In genomic region chr1:210647406-210648333, GRCh38 we compare ENCODE assay signal across 13 cellular contexts.
DNase-seq lines count a peak whose midpoint lies in the region; ATAC-seq and TF ChIP-seq lines count a peak whose summit lies in the region.
"Had no signal": no experiment of that assay in that cellular context is flagged by ENCODE, and none has a peak within 500 bp of the region (broad histone marks: within the 10 kb centered on the region; RNA-seq: fewer than 3 reads in every experiment).

No MANE protein-coding gene starts in this region.

- peak; percentile 39 for DNase-seq in BE2C
- peak; percentile 26 for DNase-seq in HS-5 (ENCODE audit: low read depth)
- peak; percentile 61 for DNase-seq in SW480 (ENCODE audit: low spot score)
- peak; percentile 45 for DNase-seq in mesenchymal stem cell
- DNase-seq in activated T-cell treated with anti-CD3 and anti-CD28 coated beads, Interleukin-2, amount 50 U/mL, for 1 hour = no peak
- DNase-seq: activated naive CD4-positive, alpha-beta T cell treated with anti-CD3 and anti-CD28 coated beads, Interleukin-2, amount 10 ng/mL, durations not matched to agents 7 days and 5 days; dorsolateral prefrontal cortex; glutamatergic neuron; MV-4-11 had no signal

- H3K36me3 ChIP-seq in BE2C (no peaks in the 10 kb centered on the region), mesenchymal stem cell (ENCODE audit: control insufficient read depth in 1 of 2, insufficient read depth in 2 of 2, low read depth in 1 of 2, low read length in 2 of 2) (no peaks in the 10 kb centered on the region)
- H3K36me3 ChIP-seq: neutrophil had no signal

- peak overlapping the region; percentile 67 to 75 for H2BK12ac ChIP-seq in mesenchymal stem cell (ENCODE audit: low read length in 2 of 2)

- peak overlapping the region; percentile 84 for H4K8ac ChIP-seq in mesenchymal stem cell (ENCODE audit: low read length)

- no peak overlapping the region for H3K4me2 ChIP-seq in mesenchymal stem cell (ENCODE audit: low read length, poor library complexity, severe bottlenecking)

- H2BK15ac ChIP-seq in mesenchymal stem cell (ENCODE audit: low read depth, poor library complexity, severe bottlenecking) = peak overlapping the region; percentile 95

- H3K9ac ChIP-seq in mesenchymal stem cell (ENCODE audit: low read length) = no peak overlapping the region

- TF ChIP-seq CTCF in BE2C (IDR thresholded peaks at IDR 0.05; ENCODE audit: low read depth, low read length) = no peak

- H4K91ac ChIP-seq in mesenchymal stem cell (ENCODE audit: low read length) = peak overlapping the region; percentile 89

- H3K4me3 ChIP-seq in BE2C (ENCODE audit: low read depth, low read length) (no peak overlapping the region), mesenchymal stem cell (ENCODE audit: insufficient read depth in 1 of 2, low read depth in 1 of 2, low read length in 2 of 2) (no peak overlapping the region)
- H3K4me3 ChIP-seq: dorsolateral prefrontal cortex had no signal

- WGBS in mesenchymal stem cell = 90% methylated on average over 5 of the region's 6 CpGs

- peak overlapping the region; percentile 25 to 71 for H3K4ac ChIP-seq in mesenchymal stem cell (ENCODE audit: low read depth in 1 of 2, low read length in 2 of 2)

- peak overlapping the region in 1 of 2 experiments; percentile 18 for H3K23ac ChIP-seq in mesenchymal stem cell (ENCODE audit: low read length in 2 of 2)

- no peak overlapping the region for H2AFZ ChIP-seq in mesenchymal stem cell (ENCODE audit: low read depth, low read length)

- H2AK5ac ChIP-seq in mesenchymal stem cell (ENCODE audit: low read length, severe bottlenecking) = no peak overlapping the region

- H3K79me1 ChIP-seq in mesenchymal stem cell (replicated peaks; ENCODE audit: low read length, poor library complexity, severe bottlenecking) = peaks cover 2% of the 10 kb centered on the region

- H3K18ac ChIP-seq in mesenchymal stem cell (ENCODE audit: low read depth in 1 of 2, low read length in 2 of 2) = peak overlapping the region; percentile 50 to 91

- no peaks in the 10 kb centered on the region for H3K9me3 ChIP-seq in BE2C
- no peaks in the 10 kb centered on the region for H3K9me3 ChIP-seq in mesenchymal stem cell (ENCODE audit: control insufficient read depth, low read length)
- H3K9me3 ChIP-seq: neutrophil had no signal

- no peaks in the 10 kb centered on the region for H3K27me3 ChIP-seq in BE2C
- H3K27me3 ChIP-seq in mesenchymal stem cell (ENCODE audit: control insufficient read depth in 1 of 2, insufficient read depth in 1 of 2, low read length in 2 of 2) = no peaks in the 10 kb centered on the region
- H3K27me3 ChIP-seq: dorsolateral prefrontal cortex, neutrophil had no signal

- no peak overlapping the region for H2BK5ac ChIP-seq in mesenchymal stem cell (ENCODE audit: low read depth, low read length, poor library complexity, severe bottlenecking)

- no peak overlapping the region for H3K27ac ChIP-seq in mesenchymal stem cell (ENCODE audit: low read length, poor library complexity, severe bottlenecking)
- H3K27ac ChIP-seq: dorsolateral prefrontal cortex, neutrophil had no signal

- no peak overlapping the region for H3K14ac ChIP-seq in mesenchymal stem cell (ENCODE audit: low read length in 2 of 2)

- H3K4me1 ChIP-seq in BE2C = peaks cover 12% of the 10 kb centered on the region
- H3K4me1 ChIP-seq in mesenchymal stem cell (ENCODE audit: control insufficient read depth, insufficient read depth, low read depth, low read length) = peaks cover 4% of the 10 kb centered on the region

- no peak for ATAC-seq in HG02840 (IDR thresholded peaks at IDR 0.05; ENCODE audit: low FRiP score, unreplicated experiment)
- ATAC-seq in HG02623 (IDR thresholded peaks at IDR 0.05; ENCODE audit: unreplicated experiment) = no peak
- ATAC-seq in GM18519 (IDR thresholded peaks at IDR 0.05; ENCODE audit: low FRiP score, unreplicated experiment) = no peak

- H2BK120ac ChIP-seq in mesenchymal stem cell (ENCODE audit: low read depth, low read length) = peak overlapping the region; percentile 84
